ENCODE assay signal across 11 cellular contexts in the genomic region with DNA sequence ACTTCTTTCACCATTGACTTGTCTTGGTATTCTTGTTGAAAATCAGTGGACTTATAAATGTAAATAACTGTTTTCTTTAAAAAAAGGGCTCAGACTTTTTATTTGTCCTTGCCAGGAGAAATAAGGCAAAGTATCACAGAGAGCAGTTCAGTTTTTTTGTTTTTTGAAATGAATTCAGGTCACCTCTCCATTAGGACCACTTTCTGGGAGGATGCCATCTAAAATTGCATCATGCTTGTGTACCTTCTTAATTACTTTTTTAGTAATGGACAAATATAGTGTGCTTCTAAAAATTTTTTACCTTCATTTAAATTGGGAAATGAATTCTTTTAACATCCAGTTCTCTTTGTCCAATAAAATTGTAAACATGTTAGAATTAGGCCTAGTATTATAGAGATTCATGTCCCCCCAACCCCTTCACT.
DNase-seq lines count a peak whose midpoint lies in the region; ATAC-seq and TF ChIP-seq lines count a peak whose summit lies in the region.
"Had no signal": no experiment of that assay in that cellular context is flagged by ENCODE, and none has a peak within 500 bp of the region (broad histone marks: within the 10 kb centered on the region; RNA-seq: fewer than 3 reads in every experiment).

No MANE protein-coding gene starts in this region.

- no peak for TF ChIP-seq CTCF in cardiac muscle cell (IDR thresholded peaks at IDR 0.05; ENCODE audit: low read depth, low read length)
- TF ChIP-seq CTCF in VCaP (conservative IDR thresholded peaks at IDR 0.05): no peak
- TF ChIP-seq CTCF in upper lobe of left lung (IDR thresholded peaks at IDR 0.05): no peak
- TF ChIP-seq CTCF in spleen (IDR thresholded peaks at IDR 0.05 in 8 of 11, conservative IDR thresholded peaks at IDR 0.05 in 3 of 11): no peak

- intact Hi-C loops in left cardiac atrium (cut with DNase I): no loop called here
- intact Hi-C loops in spleen (cut with DNase I; ENCODE audit: low total_unique reads): no loop called here

- H3K4me1 ChIP-seq in cardiac muscle cell (ENCODE audit: low read depth) (no peaks in the 10 kb centered on the region), upper lobe of left lung (no peaks in the 10 kb centered on the region), spleen (no peaks in the 10 kb centered on the region)

- no peaks in the 10 kb centered on the region for H3K27me3 Mint-ChIP-seq in immature natural killer cell (ENCODE audit: low read depth in 3 of 3)

- DNase-seq in cardiac muscle cell (ENCODE audit: low read depth in 1 of 2, low spot score in 1 of 2) (no peak), left cardiac atrium (no peak), immature natural killer cell (no peak), upper lobe of left lung (no peak), spleen (no peak), SIG-M5 treated with dmso at 0.1 percent for 504 hours (lab: John Stamatoyannopoulos, UW; ENCODE audit: unreplicated experiment) (no peak)
- DNase-seq in NK-92 treated with Interleukin-12 subunit alpha and Interleukin-12 subunit beta, amount 100 ng/mL, for 24 hours (lab: John Stamatoyannopoulos, UW): no peak
- DNase-seq: dermis blood vessel endothelial cell, kidney glomerular epithelial cell had no signal

- H3K4me1 Mint-ChIP-seq in immature natural killer cell: no peaks in the 10 kb centered on the region

- peak overlapping the region in 1 of 6 donors; percentile 45 for H3K27ac Mint-ChIP-seq in immature natural killer cell

- H3K36me3 Mint-ChIP-seq in immature natural killer cell: peaks cover 0 to 7% (median 0%) of the 10 kb centered on the region in 3 donors

- peak overlapping the region in 4 of 5 donors; percentile 38 to 69 (median 60) for H3K4me3 Mint-ChIP-seq in immature natural killer cell

- H3K9me3 ChIP-seq in cardiac muscle cell (ENCODE audit: low read depth): no peaks in the 10 kb centered on the region
- H3K9me3 ChIP-seq in upper lobe of left lung: no peaks in the 10 kb centered on the region
- peaks cover 0 to 4% (median 0%) of the 10 kb centered on the region in 8 donors for H3K9me3 ChIP-seq in spleen
- H3K9me3 ChIP-seq: thoracic aorta had no signal

- no peak for TF ChIP-seq EP300 in upper lobe of left lung (IDR thresholded peaks at IDR 0.05)

- H3K4me3 ChIP-seq in cardiac muscle cell: peak overlapping the region; percentile 26
- peak overlapping the region in 3 of 4 donors; percentile 21 to 27 (median 26) for H3K4me3 ChIP-seq in upper lobe of left lung
- H3K4me3 ChIP-seq in spleen: peak overlapping the region in 1 of 8 donors; percentile 51
- H3K4me3 ChIP-seq: thoracic aorta had no signal

- ATAC-seq in left cardiac atrium (no peak), upper lobe of left lung (ENCODE audit: low FRiP score in 2 of 2) (no peak)

- no peak for TF ChIP-seq POLR2A in upper lobe of left lung (IDR thresholded peaks at IDR 0.05)
- TF ChIP-seq POLR2A in spleen (IDR thresholded peaks at IDR 0.05): no peak

- H3K9me3 Mint-ChIP-seq in immature natural killer cell: peaks cover 0 to 2% (median 0%) of the 10 kb centered on the region in 6 donors

- H3K27ac ChIP-seq in cardiac muscle cell (peak overlapping the region; percentile 76), VCaP (peak overlapping the region; percentile 40; the same call in 1 of the 2 replicates), upper lobe of left lung (no peak overlapping the region), spleen (no peak overlapping the region)
- H3K27ac ChIP-seq: thoracic aorta had no signal

- H3K27me3 ChIP-seq in cardiac muscle cell (no peaks in the 10 kb centered on the region), upper lobe of left lung (no peaks in the 10 kb centered on the region), spleen (replicated peaks in 1 of 7) (no peaks in the 10 kb centered on the region)

- peaks cover 3% of the 10 kb centered on the region for H3K36me3 ChIP-seq in cardiac muscle cell
- no peaks in the 10 kb centered on the region for H3K36me3 ChIP-seq in upper lobe of left lung
- H3K36me3 ChIP-seq in spleen: no peaks in the 10 kb centered on the region
- H3K36me3 ChIP-seq: thoracic aorta had no signal

Comparison
In these comparisons a context has a peak if more than half of its experiments do, and no peak if none do; other contexts are left out.
1. H3K27ac ChIP-seq: peak in cardiac muscle cell (single experiment) and VCaP (single experiment); none in upper lobe of left lung (0 of 4) and spleen (0 of 8).